Comparison of ENCODE assay signal across 8 cellular contexts in the genomic region with DNA sequence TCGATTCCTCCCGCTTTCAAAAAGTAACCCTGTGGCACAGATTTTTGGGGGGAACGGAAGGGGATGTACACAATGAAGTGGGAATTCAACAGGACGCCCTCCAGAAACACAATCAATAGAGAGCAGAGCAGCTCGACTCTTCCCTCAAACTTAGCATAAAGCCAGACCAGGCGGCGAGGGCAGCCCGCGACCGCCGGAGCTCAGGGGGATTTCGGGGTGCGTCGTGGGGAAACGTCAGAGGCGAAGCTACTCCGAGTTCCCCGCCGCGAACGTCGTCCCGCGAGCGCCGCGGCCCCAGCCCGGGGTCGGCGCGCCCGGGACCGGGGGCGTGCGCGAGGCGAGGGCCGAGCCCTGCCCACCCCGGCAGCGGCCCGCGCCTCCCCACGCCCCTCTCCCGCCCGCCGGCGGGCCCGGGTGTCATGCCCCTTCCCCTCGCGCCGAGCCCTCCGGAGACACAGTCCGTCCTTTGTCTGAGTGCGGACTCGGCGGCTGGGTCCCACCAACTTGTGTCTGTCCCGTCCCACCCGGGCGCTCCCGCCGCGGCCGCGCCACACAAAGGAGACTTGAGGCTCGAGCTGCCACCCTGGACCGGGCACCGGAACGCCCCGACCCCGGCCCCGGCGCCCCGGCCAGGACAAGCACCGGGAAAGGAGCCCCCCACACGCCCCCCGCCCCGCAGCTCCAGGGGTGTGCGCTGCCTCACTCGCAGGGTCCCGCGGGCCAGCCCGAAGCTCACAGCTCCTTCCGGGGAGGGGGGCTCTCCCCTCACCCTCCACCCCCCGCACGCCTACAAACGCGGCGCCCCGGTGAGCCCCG. TPM values are rescaled to one million over a fixed set of nuclear protein-coding genes. Genes with fewer than 3 reads are reported as not detected.
DNase-seq lines count a peak whose midpoint lies in the region; ATAC-seq, FAIRE-seq and TF ChIP-seq lines count a peak whose summit lies in the region.

No MANE protein-coding gene starts in this region.

- H3K4me3 ChIP-seq in CD8-positive, alpha-beta T cell (ENCODE audit: low read depth, low read length), result peak overlapping the region; percentile 54
- H3K4me3 ChIP-seq in bronchial epithelial cell (ENCODE audit: low read depth, low read length) (peak overlapping the region; percentile 93), kidney (ENCODE audit: low read length in 2 of 2) (peak overlapping the region; percentile 80 to 86)

- H3K27ac ChIP-seq in CD8-positive, alpha-beta T cell (ENCODE audit: low read depth, low read length), result peak overlapping the region; percentile 47
- peak overlapping the region; percentile 90 for H3K27ac ChIP-seq in VCaP
- no peak overlapping the region for H3K27ac ChIP-seq in kidney (ENCODE audit: low read depth in 2 of 2, low read length in 2 of 2)

- TF ChIP-seq CTCF in CD8-positive, alpha-beta T cell (IDR thresholded peaks at IDR 0.05), result no peak
- TF ChIP-seq CTCF in VCaP (conservative IDR thresholded peaks at IDR 0.05), result no peak
- no peak for TF ChIP-seq CTCF in bronchial epithelial cell (IDR thresholded peaks at IDR 0.05; ENCODE audit: insufficient read depth, low read length, severe bottlenecking)
- no peak for TF ChIP-seq CTCF in kidney (IDR thresholded peaks at IDR 0.05; ENCODE audit: borderline replicate concordance, extremely low read depth, insufficient read depth)

- peak overlapping the region; percentile 95 for H3K4me3 Mint-ChIP-seq in CD8-positive, alpha-beta T cell

- H3K36me3 Mint-ChIP-seq in CD8-positive, alpha-beta T cell, result peaks cover 6% of the 10 kb centered on the region

- CTCF ChIA-PET in CD8-positive, alpha-beta T cell (lab: Charles Lee), result interaction anchor here (1.1 to 1.9 kb wide), 3 partner anchors 27 to 109 kb away, joined by 3 to 9 read pairs (median 9); no protein-coding TSS in a partner anchor

- peak; percentile 24 to 74 (median 58) for DNase-seq in CD8-positive, alpha-beta T cell
- peak; percentile 40 for DNase-seq in HK-2 (ENCODE audit: unreplicated experiment)
- no peak for DNase-seq in bronchial epithelial cell (ENCODE audit: low read depth)
- DNase-seq in kidney, result peak; percentile 88
- peak; percentile 58 for DNase-seq in stimulated activated CD4-positive, alpha-beta T cell treated with anti-CD3 and anti-CD28 coated beads, Interleukin-15, amount 100 ng/mL, for 24 hours
- DNase-seq in SKM-1 treated with dmso at 0.1 percent for 144 hours (lab: John Stamatoyannopoulos, UW; ENCODE audit: unreplicated experiment), result no peak

- FAIRE-seq in bronchial epithelial cell (lab: Jason Lieb, UNC) (no peak), kidney (lab: Jason Lieb, UNC) (no peak)

- H3K27ac Mint-ChIP-seq in CD8-positive, alpha-beta T cell, result peak overlapping the region; percentile 92

- H3K27me3 ChIP-seq in CD8-positive, alpha-beta T cell (ENCODE audit: insufficient read depth, low read length), result no peaks in the 10 kb centered on the region
- H3K27me3 ChIP-seq in bronchial epithelial cell (ENCODE audit: control insufficient read depth, insufficient read depth, low read length), result no peaks in the 10 kb centered on the region

- peak; percentile 24 for ATAC-seq in CD8-positive, alpha-beta T cell
- peak; percentile 23 for ATAC-seq in GM19463 (IDR thresholded peaks at IDR 0.05; ENCODE audit: unreplicated experiment)

- H3K9me3 ChIP-seq in CD8-positive, alpha-beta T cell (ENCODE audit: low read length), result no peaks in the 10 kb centered on the region
- H3K9me3 ChIP-seq in kidney (ENCODE audit: control insufficient read depth in 1 of 2, low read length in 2 of 2), result no peaks in the 10 kb centered on the region

- peak overlapping the region; percentile 84 to 85 for H3K9ac ChIP-seq in kidney (ENCODE audit: low read length in 2 of 2)

- no peaks in the 10 kb centered on the region for H3K27me3 Mint-ChIP-seq in CD8-positive, alpha-beta T cell (ENCODE audit: low read depth)

- H3K9me3 Mint-ChIP-seq in CD8-positive, alpha-beta T cell, result no peaks in the 10 kb centered on the region

- peaks cover 24% of the 10 kb centered on the region for H3K4me1 Mint-ChIP-seq in CD8-positive, alpha-beta T cell (ENCODE audit: low read depth)

- H3K4me1 ChIP-seq in CD8-positive, alpha-beta T cell (ENCODE audit: insufficient read depth, low read length), result peaks cover 8% of the 10 kb centered on the region
- H3K4me1 ChIP-seq in kidney (ENCODE audit: control insufficient read depth in 1 of 2, insufficient read depth in 1 of 2, low read depth in 1 of 2, low read length in 2 of 2), result no peaks in the 10 kb centered on the region

- H3K36me3 ChIP-seq in CD8-positive, alpha-beta T cell (ENCODE audit: insufficient read depth, low read length), result no peaks in the 10 kb centered on the region
- H3K36me3 ChIP-seq in bronchial epithelial cell (ENCODE audit: control insufficient read depth, insufficient read depth, low read length), result no peaks in the 10 kb centered on the region
- no peaks in the 10 kb centered on the region for H3K36me3 ChIP-seq in kidney (ENCODE audit: control insufficient read depth in 1 of 2, insufficient read depth in 2 of 2, low read length in 2 of 2)

- intact Hi-C loops in CD8-positive, alpha-beta T cell (cut with DNase I, micrococcal nuclease), result loop anchor here (1.0 to 10.0 kb wide), 13 partner anchors 27 to 539 kb away; a partner anchor contains a TSS
- intact Hi-C loops in kidney (cut with DNase I), result no loop called here

- POLR2A ChIA-PET in CD8-positive, alpha-beta T cell (lab: Charles Lee), result interaction anchor here (0.6 to 3.4 kb wide), 10 partner anchors 11 to 669 kb away, joined by 3 to 17 read pairs (median 4); no protein-coding TSS in a partner anchor

RNA-seq across cellular contexts. Expression of a gene that starts 0.7 kb away (rescaled TPM):
- total RNA-seq in CD8-positive, alpha-beta T cell, result 10 to 100 TPM; 25.4 to 32.7 TPM
- total RNA-seq in bronchial epithelial cell (6.6 and 10.9 TPM in 2 replicates), kidney (4.7 TPM)
- polyA plus RNA-seq in kidney (ENCODE audit: insufficient read depth, low read depth, low replicate concordance), result 1.6 TPM

Comparison
In these comparisons a context has a peak if more than half of its experiments do, and no peak if none do; other contexts are left out.
1. DNase-seq: peak in CD8-positive, alpha-beta T cell (7 of 7), HK-2 (single experiment), kidney (single experiment) and stimulated activated CD4-positive, alpha-beta T cell treated with anti-CD3 and anti-CD28 coated beads, Interleukin-15, amount 100 ng/mL, for 24 hours (single experiment); none in bronchial epithelial cell (single experiment) and SKM-1 treated with dmso at 0.1 percent for 144 hours (single experiment).
2. H3K27ac ChIP-seq: peak in CD8-positive, alpha-beta T cell (single experiment) and VCaP (single experiment); none in kidney (0 of 2).
3. Peak in every context shown above with its lines, with median percentiles within 50 percentile points of each other: H3K4me3 ChIP-seq.